In the genomic region with DNA sequence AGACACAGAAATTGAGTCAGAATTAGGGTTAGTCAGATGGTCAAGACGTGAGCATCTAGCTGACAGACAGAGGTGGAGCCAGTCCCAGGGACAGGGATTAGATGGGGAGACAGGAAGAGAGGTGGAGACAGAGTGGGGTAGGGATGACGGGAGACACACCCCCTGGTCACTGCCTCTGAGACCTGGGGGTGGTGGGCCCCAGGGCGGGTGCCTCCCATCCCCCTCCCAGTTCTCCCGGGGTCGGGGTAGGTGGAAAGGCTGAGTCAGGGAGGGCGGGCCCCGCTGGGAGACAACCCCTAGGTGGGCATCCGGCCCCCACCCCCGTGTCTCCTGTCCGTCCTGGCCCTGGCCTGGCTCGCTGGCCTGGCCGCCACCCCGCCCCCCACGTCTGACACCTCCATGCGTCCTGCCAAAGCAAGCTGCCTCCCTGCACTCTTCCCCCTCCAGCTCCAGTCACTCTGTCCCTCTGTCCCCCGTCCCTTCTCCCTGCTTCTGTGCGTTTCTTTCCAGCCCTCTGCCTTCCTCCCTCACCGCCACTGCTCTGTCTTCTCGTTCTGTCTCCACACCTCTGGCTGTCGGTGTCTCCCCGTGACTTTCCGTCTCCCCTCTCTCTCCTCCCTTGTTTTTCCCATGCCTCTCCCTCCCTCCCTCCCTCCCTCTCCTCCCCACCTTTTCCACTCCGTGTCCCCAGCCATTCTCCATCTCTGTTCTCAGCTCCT, we compare ENCODE assay signal across 8 cellular contexts. TPM values are rescaled to one million over a fixed set of nuclear protein-coding genes. Genes with fewer than 3 reads are reported as not detected.
DNase-seq lines count a peak whose midpoint lies in the region; ATAC-seq, FAIRE-seq and TF ChIP-seq lines count a peak whose summit lies in the region.

No MANE protein-coding gene starts in this region.

- H3K27ac Mint-ChIP-seq in activated T-helper 1 cell treated with anti-CD3 and anti-CD28 coated beads, Interleukin-12 subunit alpha, Interleukin-12 subunit beta, Interleukin-2, Interleukin-4 antibody, amounts not matched to agents 30 ng/mL and 10 ng/mL and 1 ng/mL, durations not matched to agents 14 hours and 24 hours and 36 hours, result peak overlapping the region; percentile 77

- H3K4me3 Mint-ChIP-seq in activated T-helper 1 cell treated with anti-CD3 and anti-CD28 coated beads, Interleukin-12 subunit alpha, Interleukin-12 subunit beta, Interleukin-2, Interleukin-4 antibody, amounts not matched to agents 30 ng/mL and 10 ng/mL and 1 ng/mL, durations not matched to agents 14 hours and 24 hours and 36 hours, result no peak overlapping the region

- TF ChIP-seq POLR2A in H54 (IDR thresholded peaks at IDR 0.05; ENCODE audit: low read depth, low read length), result no peak
- no peak for TF ChIP-seq POLR2A in prostate gland (IDR thresholded peaks at IDR 0.05)

- H3K27ac ChIP-seq in heart right ventricle, result peak overlapping the region; percentile 82 to 96 (median 90)
- H3K27ac ChIP-seq in prostate gland, result peak overlapping the region; percentile 46 to 73

- no peaks in the 10 kb centered on the region for H3K27me3 Mint-ChIP-seq in activated T-helper 1 cell treated with anti-CD3 and anti-CD28 coated beads, Interleukin-12 subunit alpha, Interleukin-12 subunit beta, Interleukin-2, Interleukin-4 antibody, amounts not matched to agents 30 ng/mL and 10 ng/mL and 1 ng/mL, durations not matched to agents 14 hours and 24 hours and 36 hours (ENCODE audit: insufficient read depth)

- H3K27me3 ChIP-seq in heart right ventricle (no peaks in the 10 kb centered on the region), prostate gland (replicated peaks; ENCODE audit: insufficient read depth) (no peaks in the 10 kb centered on the region)

- peaks cover 40% of the 10 kb centered on the region for H3K4me1 Mint-ChIP-seq in activated T-helper 1 cell treated with anti-CD3 and anti-CD28 coated beads, Interleukin-12 subunit alpha, Interleukin-12 subunit beta, Interleukin-2, Interleukin-4 antibody, amounts not matched to agents 30 ng/mL and 10 ng/mL and 1 ng/mL, durations not matched to agents 14 hours and 24 hours and 36 hours (ENCODE audit: low read depth)

- no peaks in the 10 kb centered on the region for H3K9me3 Mint-ChIP-seq in activated T-helper 1 cell treated with anti-CD3 and anti-CD28 coated beads, Interleukin-12 subunit alpha, Interleukin-12 subunit beta, Interleukin-2, Interleukin-4 antibody, amounts not matched to agents 30 ng/mL and 10 ng/mL and 1 ng/mL, durations not matched to agents 14 hours and 24 hours and 36 hours

- H3K36me3 ChIP-seq in heart right ventricle, result peaks cover 0 to 52% (median 7%) of the 10 kb centered on the region in 9 donors
- H3K36me3 ChIP-seq in prostate gland, result no peaks in the 10 kb centered on the region

- intact Hi-C loops in activated T-helper 1 cell treated with anti-CD3 and anti-CD28 coated beads, Interleukin-12 subunit alpha, Interleukin-12 subunit beta, Interleukin-2, Interleukin-4 antibody, amounts not matched to agents 30 ng/mL and 10 ng/mL and 1 ng/mL, durations not matched to agents 14 hours and 24 hours and 36 hours (cut with micrococcal nuclease), result no loop called here
- intact Hi-C loops in heart right ventricle (cut with DNase I) (loop anchor here in 6 of 10 donors (2.0 to 10.0 kb wide), 7 partner anchors 28 to 250 kb away; partner anchors contain the start of genes B3GNT8 (in 1 of the 6), B9D2 (in 1 of the 6), CEACAM21 (in 1 of the 6) and DMAC2 (in 1 of the 6)), prostate gland (cut with DNase I) (loop anchor here (5.0 kb wide), 1 partner anchor 32 kb away; no protein-coding TSS in a partner anchor)

- H3K4me1 ChIP-seq in heart right ventricle (peaks cover 49 to 91% (median 78%) of the 10 kb centered on the region in 9 donors), prostate gland (replicated peaks) (peaks cover 13% of the 10 kb centered on the region)

- ATAC-seq in heart right ventricle, result peak; percentile 39 to 77 (median 73)
- no peak for ATAC-seq in HG02870 (IDR thresholded peaks at IDR 0.05; ENCODE audit: unreplicated experiment)
- ATAC-seq in activated CD4-positive, CD25-positive, alpha-beta regulatory T cell treated with anti-CD3 and anti-CD28 coated beads, Interleukin-2, amount 50 U/mL, for 24 hours, result no peak

- peaks cover 41% of the 10 kb centered on the region for H3K36me3 Mint-ChIP-seq in activated T-helper 1 cell treated with anti-CD3 and anti-CD28 coated beads, Interleukin-12 subunit alpha, Interleukin-12 subunit beta, Interleukin-2, Interleukin-4 antibody, amounts not matched to agents 30 ng/mL and 10 ng/mL and 1 ng/mL, durations not matched to agents 14 hours and 24 hours and 36 hours (ENCODE audit: low read depth)

- FAIRE-seq in H54 (lab: Jason Lieb, UNC), result no peak

- peak overlapping the region in 9 of 10 donors; percentile 18 to 50 (median 40) for H3K4me3 ChIP-seq in heart right ventricle
- peak overlapping the region in 1 of 2 donors; percentile 8 for H3K4me3 ChIP-seq in prostate gland

- no peak for TF ChIP-seq CTCF in heart right ventricle (IDR thresholded peaks at IDR 0.05)
- TF ChIP-seq CTCF in prostate gland (IDR thresholded peaks at IDR 0.05), result no peak

- WGBS in heart right ventricle, 2 donors, result 3 to 7% methylated on average over 23 of the region's 23 CpGs
- 8% methylated on average over 20 of the region's 23 CpGs for WGBS in prostate gland

- DNase-seq in A172 (ENCODE audit: low spot score) (peak; percentile 93), H54 (ENCODE audit: insufficient read length, low spot score) (peak; percentile 93), heart right ventricle (peak; percentile 82 to 89), prostate gland (ENCODE audit: low spot score) (peak; percentile 37), NCI-H774 (lab: John Stamatoyannopoulos, UW) (no peak)
- no peak for DNase-seq in activated T-helper 1 cell treated with anti-CD3 and anti-CD28 coated beads, Interleukin-12 subunit alpha, Interleukin-12 subunit beta, Interleukin-2, Interleukin-4 antibody, amounts not matched to agents 30 ng/mL and 10 ng/mL and 1 ng/mL, durations not matched to agents 14 hours and 24 hours and 36 hours (ENCODE audit: low spot score)

- H3K9me3 ChIP-seq in heart right ventricle, result no peaks in the 10 kb centered on the region
- H3K9me3 ChIP-seq in prostate gland, result no peaks in the 10 kb centered on the region

RNA-seq across cellular contexts. Expression of gene CCDC97, which starts 15.1 kb away (rescaled TPM):
- 8.3 and 8.9 TPM in 2 replicates for total RNA-seq in A172 (2014; rRNA removed; shearing (Covaris generic))
- 35.3 and 36.1 TPM in 2 replicates for total RNA-seq in activated T-helper 1 cell treated with anti-CD3 and anti-CD28 coated beads, Interleukin-12 subunit alpha, Interleukin-12 subunit beta, Interleukin-2, Interleukin-4 antibody, amounts not matched to agents 30 ng/mL and 10 ng/mL and 1 ng/mL, durations not matched to agents 14 hours and 24 hours and 36 hours
- 10 to 100 TPM; 12.6 to 19.2 (median 16.4) TPM for total RNA-seq in heart right ventricle
- polyA plus RNA-seq in heart right ventricle, result 10 to 100 TPM; 11.3 to 11.5 TPM
- total RNA-seq in prostate gland, result 10 to 100 TPM; 21.0 to 34.4 TPM

RNA-seq across cellular contexts. Expression of gene TGFB1, which starts 28.6 kb away (rescaled TPM):
- 13.6 and 18.3 TPM in 2 replicates for total RNA-seq in A172 (2014; rRNA removed; shearing (Covaris generic))
- total RNA-seq in activated T-helper 1 cell treated with anti-CD3 and anti-CD28 coated beads, Interleukin-12 subunit alpha, Interleukin-12 subunit beta, Interleukin-2, Interleukin-4 antibody, amounts not matched to agents 30 ng/mL and 10 ng/mL and 1 ng/mL, durations not matched to agents 14 hours and 24 hours and 36 hours, result 108 and 112 TPM in 2 replicates
- total RNA-seq in heart right ventricle, result 10 to 100 TPM in 8 of 10 donors, 1 to 10 TPM in 2; 9.7 to 44.9 (median 13.2) TPM
- polyA plus RNA-seq in heart right ventricle, result 10 to 100 TPM; 14.0 to 19.9 TPM
- 10 to 100 TPM in 1 of 2 donors, 1 to 10 TPM in 1; 9.7 to 32.4 TPM for total RNA-seq in prostate gland

RNA-seq across cellular contexts. Expression of gene B9D2, which starts 38.9 kb away (rescaled TPM):
- 4.5 and 13.5 TPM in 2 replicates for total RNA-seq in A172 (2014; rRNA removed; shearing (Covaris generic))
- 4.4 and 4.5 TPM in 2 replicates for total RNA-seq in activated T-helper 1 cell treated with anti-CD3 and anti-CD28 coated beads, Interleukin-12 subunit alpha, Interleukin-12 subunit beta, Interleukin-2, Interleukin-4 antibody, amounts not matched to agents 30 ng/mL and 10 ng/mL and 1 ng/mL, durations not matched to agents 14 hours and 24 hours and 36 hours
- 1 to 10 TPM in 9 of 10 donors, under 1 TPM in 1; 1.00 to 5.8 (median 2.3) TPM for total RNA-seq in heart right ventricle
- polyA plus RNA-seq in heart right ventricle, result 10 to 100 TPM in 1 of 2 donors, 1 to 10 TPM in 1; 2.5 to 12.6 TPM
- 10 to 100 TPM; 10.7 to 17.1 TPM for total RNA-seq in prostate gland

RNA-seq across cellular contexts. Expression of gene TMEM91, which starts 51.3 kb away (rescaled TPM):
- total RNA-seq in A172 (2014; rRNA removed; shearing (Covaris generic)), result 0.98 and 2.1 TPM in 2 replicates
- 2.8 and 2.9 TPM in 2 replicates for total RNA-seq in activated T-helper 1 cell treated with anti-CD3 and anti-CD28 coated beads, Interleukin-12 subunit alpha, Interleukin-12 subunit beta, Interleukin-2, Interleukin-4 antibody, amounts not matched to agents 30 ng/mL and 10 ng/mL and 1 ng/mL, durations not matched to agents 14 hours and 24 hours and 36 hours
- total RNA-seq in heart right ventricle (1 to 10 TPM; 1.2 to 4.7 (median 2.0) TPM), prostate gland (10 to 100 TPM; 15.7 to 19.7 TPM)
- polyA plus RNA-seq in heart right ventricle, result 10 to 100 TPM in 1 of 2 donors, 1 to 10 TPM in 1; 3.8 to 11.3 TPM

Comparison
In these comparisons a context has a peak if more than half of its experiments do, and no peak if none do; other contexts are left out.
1. DNase-seq: peak in A172 (single experiment), H54 (single experiment), heart right ventricle (2 of 2) and prostate gland (single experiment); none in activated T-helper 1 cell treated with anti-CD3 and anti-CD28 coated beads, Interleukin-12 subunit alpha, Interleukin-12 subunit beta, Interleukin-2, Interleukin-4 antibody, amounts not matched to agents 30 ng/mL and 10 ng/mL and 1 ng/mL, durations not matched to agents 14 hours and 24 hours and 36 hours (single experiment) and NCI-H774 (single experiment).
2. ATAC-seq: peak in heart right ventricle (8 of 8); none in HG02870 (single experiment) and activated CD4-positive, CD25-positive, alpha-beta regulatory T cell treated with anti-CD3 and anti-CD28 coated beads, Interleukin-2, amount 50 U/mL, for 24 hours (0 of 2).